ENCODE assay signal across 10 cellular contexts in genomic region chr5:96259211-96259772, GRCh38.
DNase-seq lines count a peak whose midpoint lies in the region; ATAC-seq and TF ChIP-seq lines count a peak whose summit lies in the region.
"Had no signal": no experiment of that assay in that cellular context is flagged by ENCODE, and none has a peak within 500 bp of the region (broad histone marks: within the 10 kb centered on the region; RNA-seq: fewer than 3 reads in every experiment).

No MANE protein-coding gene starts in this region.

- H3K4me1 ChIP-seq in A673 (ENCODE audit: insufficient read depth, low read length, poor library complexity, severe bottlenecking) (peaks cover 15% of the 10 kb centered on the region), GM23338 (ENCODE audit: insufficient read depth) (no peaks in the 10 kb centered on the region), adrenal gland (replicated peaks in 1 of 2) (peaks cover 0 to 11% of the 10 kb centered on the region in 2 donors)

- no peak overlapping the region for H3K4me3 ChIP-seq in A673 (ENCODE audit: low read depth, low read length, poor library complexity, severe bottlenecking)
- no peak overlapping the region for H3K4me3 ChIP-seq in GM23338
- no peak overlapping the region for H3K4me3 ChIP-seq in adrenal gland

- TF ChIP-seq POLR2A in adrenal gland (IDR thresholded peaks at IDR 0.05) = no peak

- H3K4me2 ChIP-seq in GM23338 = no peak overlapping the region

- H3K9me3 Mint-ChIP-seq in GM23338 (no peaks in the 10 kb centered on the region), glutamatergic neuron (ENCODE audit: unreplicated experiment) (peaks cover 11% of the 10 kb centered on the region)

- no peak overlapping the region for H3K4me3 Mint-ChIP-seq in GM23338
- no peak overlapping the region for H3K4me3 Mint-ChIP-seq in glutamatergic neuron (ENCODE audit: unreplicated experiment)
- H3K4me3 Mint-ChIP-seq: CD4-positive, CD25-positive, alpha-beta regulatory T cell had no signal

- BruUV-seq in A673 (replicated peaks; lab: Mats Ljungman, UMichigan) = no TSS peak

- H3K27me3 ChIP-seq in A673 (replicated peaks; ENCODE audit: insufficient read depth, low read depth, low read length, poor library complexity) (no peaks in the 10 kb centered on the region), GM23338 (ENCODE audit: insufficient read depth) (no peaks in the 10 kb centered on the region), adrenal gland (no peaks in the 10 kb centered on the region)

- ATAC-seq in GM23338 = no peak

- CTCF ChIA-PET in A673 (lab: Charles Lee) = no interaction called here

- H3K27me3 Mint-ChIP-seq in GM23338 (ENCODE audit: insufficient read depth, low read depth, poor library complexity) = peaks cover 2% of the 10 kb centered on the region
- no peaks in the 10 kb centered on the region for H3K27me3 Mint-ChIP-seq in glutamatergic neuron (ENCODE audit: unreplicated experiment)

- no peaks in the 10 kb centered on the region for H4K20me1 ChIP-seq in GM23338 (replicated peaks; ENCODE audit: insufficient read depth)

- peak; percentile 9 for DNase-seq in A673 (ENCODE audit: low spot score)
- no peak for DNase-seq in GM23338 (ENCODE audit: low spot score)
- peak; percentile 66 for DNase-seq in RPMI7951 (ENCODE audit: low read depth)
- no peak for DNase-seq in glutamatergic neuron
- no peak for DNase-seq in cerebellar cortex (ENCODE audit: low spot score)
- no peak for DNase-seq in adrenal gland
- DNase-seq in stimulated activated naive CD4-positive, alpha-beta T cell (lab: John Stamatoyannopoulos, UW) = no peak
- no peak for DNase-seq in activated gamma-delta T cell (lab: John Stamatoyannopoulos, UW)
- DNase-seq: CD4-positive, CD25-positive, alpha-beta regulatory T cell; NCI-H2171 treated with DMSO at 0.1 percent for 48 hours had no signal

- POLR2A ChIA-PET in A673 (lab: Charles Lee; ENCODE audit: low non-redundant PET) = no interaction called here

- H3K79me2 ChIP-seq in GM23338 (replicated peaks; ENCODE audit: insufficient read depth) = no peaks in the 10 kb centered on the region

- H3K36me3 Mint-ChIP-seq in GM23338 (ENCODE audit: low read depth) = no peaks in the 10 kb centered on the region
- H3K36me3 Mint-ChIP-seq in glutamatergic neuron (ENCODE audit: unreplicated experiment) = peaks cover 3% of the 10 kb centered on the region
- H3K36me3 Mint-ChIP-seq: CD4-positive, CD25-positive, alpha-beta regulatory T cell had no signal

- TF ChIP-seq CTCF in A673 (conservative IDR thresholded peaks at IDR 0.05; ENCODE audit: low read depth, low read length) (no peak), GM23338 (conservative IDR thresholded peaks at IDR 0.05; ENCODE audit: low read depth in 2 of 2) (no peak), glutamatergic neuron (IDR thresholded peaks at IDR 0.05; ENCODE audit: partially characterized antibody, unreplicated experiment) (no peak), adrenal gland (IDR thresholded peaks at IDR 0.05) (no peak)

- H3K9me2 ChIP-seq in GM23338 (ENCODE audit: insufficient read depth) = peaks cover 13% of the 10 kb centered on the region; the same call in 1 of the 2 replicates

- no peaks in the 10 kb centered on the region for H3F3A ChIP-seq in GM23338 (replicated peaks; ENCODE audit: low read depth)

- intact Hi-C loops in A673 (cut with micrococcal nuclease; ENCODE audit: unreplicated experiment) (no loop called here), adrenal gland (cut with DNase I) (no loop called here)

- no peaks in the 10 kb centered on the region for H3K4me1 Mint-ChIP-seq in GM23338
- H3K4me1 Mint-ChIP-seq in glutamatergic neuron (ENCODE audit: low read depth, unreplicated experiment) = peaks cover 38% of the 10 kb centered on the region

- H3K36me3 ChIP-seq in A673 (ENCODE audit: insufficient read depth, low read length, poor library complexity, severe bottlenecking) (no peaks in the 10 kb centered on the region), GM23338 (ENCODE audit: insufficient read depth) (no peaks in the 10 kb centered on the region), adrenal gland (replicated peaks in 1 of 2) (no peaks in the 10 kb centered on the region)

- H3K9me3 ChIP-seq in A673 (ENCODE audit: low read depth, low read length, poor library complexity, severe bottlenecking) (no peaks in the 10 kb centered on the region), adrenal gland (replicated peaks in 1 of 3) (no peaks in the 10 kb centered on the region)

- H3K27ac ChIP-seq in A673 (ENCODE audit: low read depth, low read length, poor library complexity, severe bottlenecking) (no peak overlapping the region), GM23338 (ENCODE audit: low read depth) (no peak overlapping the region), adrenal gland (peak overlapping the region in 1 of 5 donors; percentile 37)

- WGBS in adrenal gland, 4 donors = 39 to 43% (median 41%) methylated on average over 2 of the region's 2 CpGs

- H3K27ac Mint-ChIP-seq in GM23338 (peak overlapping the region; percentile 18; the same call in 1 of the 2 replicates), glutamatergic neuron (ENCODE audit: unreplicated experiment) (peak overlapping the region; percentile 54)
- H3K27ac Mint-ChIP-seq: CD4-positive, CD25-positive, alpha-beta regulatory T cell had no signal

- H2AFZ ChIP-seq in GM23338 = no peak overlapping the region; the same call in 1 of the 2 replicates

TF ChIP-seq in GM23338, 12 proteins besides CTCF, POLR2A, EP300 and RAD21:
- no peak for TF ChIP-seq POLR2AphosphoS5 (IDR thresholded peaks at IDR 0.05; ENCODE audit: low read depth)
- no peak for TF ChIP-seq ETS1 (IDR thresholded peaks at IDR 0.05)

Comparison
In these comparisons a context has a peak if more than half of its experiments do, and no peak if none do; other contexts are left out.
1. DNase-seq: peak in A673 (single experiment) and RPMI7951 (single experiment); none in GM23338 (single experiment), glutamatergic neuron (single experiment), cerebellar cortex (single experiment), adrenal gland (0 of 7), stimulated activated naive CD4-positive, alpha-beta T cell (0 of 6) and activated gamma-delta T cell (single experiment).